ENCODE assay signal across 11 cellular contexts in genomic region chr2:132387126-132387525, GRCh38.
"Had no signal": no experiment of that assay in that cellular context is flagged by ENCODE, and none has a peak within 500 bp of the region (broad histone marks: within the 10 kb centered on the region; RNA-seq: fewer than 3 reads in every experiment).

No MANE protein-coding gene starts in this region.

- H3K27ac ChIP-seq: GM23248 had no signal

- H3K4me3 ChIP-seq: GM23248, GM23338, HAP-1 had no signal

- ATAC-seq: GM23338, HCT116 had no signal

- H3K9me3 ChIP-seq: HAP-1 had no signal

- H3K4me2 ChIP-seq: GM23338 had no signal

- H3K36me3 ChIP-seq: HAP-1 had no signal

- H3K9ac ChIP-seq: GM23248 had no signal

- H2AFZ ChIP-seq: GM23248, GM23338 had no signal

- FAIRE-seq: H1, H54 had no signal

- DNase-seq: GM23248, GOT3, H7, H9, HCEC 1CT, HFFc6 had no signal

- H3K4me1 ChIP-seq: HAP-1 had no signal
